In genomic region chr1:83704350-83704749, GRCh38 we compare ENCODE assay signal across 18 cellular contexts.
"Had no signal": no experiment of that assay in that cellular context is flagged by ENCODE, and none has a peak within 500 bp of the region (broad histone marks: within the 10 kb centered on the region; RNA-seq: fewer than 3 reads in every experiment).

No MANE protein-coding gene starts in this region.

- H3K4me3 Mint-ChIP-seq: naive thymus-derived CD8-positive, alpha-beta T cell had no signal

- DNase-seq: activated CD4-positive, alpha-beta T cell treated with anti-CD3 and anti-CD28 coated beads, Interleukin-2, amount 50 U/mL, for 4 hours; activated effector memory CD4-positive, alpha-beta T cell treated with Interleukin-2 at 50 U/mL for 16 hours; activated naive CD4-positive, alpha-beta T cell treated with anti-CD3 and anti-CD28 coated beads, Interleukin-2, amount 50 U/mL, for 16 hours; activated T-cell treated with anti-CD3 and anti-CD28 coated beads, Interleukin-2, amount 50 U/mL, for 1 hour; erythroblast; gastrocnemius medialis; heart left ventricle; islet precursor cell; mucosa of descending colon; naive thymus-derived CD8-positive, alpha-beta T cell; nucleus accumbens; posterior cingulate gyrus; right cardiac atrium; stimulated activated CD4-positive, alpha-beta T cell treated with anti-CD3 and anti-CD28 coated beads, Interleukin-4, amount 100 ng/mL, for 24 hours; stimulated activated naive CD4-positive, alpha-beta T cell treated with Interleukin-2 at 50 U/mL for 16 hours; upper lobe of left lung had no signal

- H3K27me3 Mint-ChIP-seq: naive thymus-derived CD8-positive, alpha-beta T cell had no signal

- H3K27ac ChIP-seq: gastrocnemius medialis, heart left ventricle, skin epidermis, upper lobe of left lung had no signal

- H3K36me3 ChIP-seq: gastrocnemius medialis, heart left ventricle, upper lobe of left lung had no signal

- H3K9me3 ChIP-seq: gastrocnemius medialis, mucosa of descending colon, upper lobe of left lung had no signal

- H3K4me3 ChIP-seq: gastrocnemius medialis, heart left ventricle, mucosa of descending colon, skin epidermis, upper lobe of left lung had no signal

- H3K27me3 ChIP-seq: gastrocnemius medialis, heart left ventricle, upper lobe of left lung had no signal

- H3K4me1 ChIP-seq: gastrocnemius medialis, heart left ventricle, upper lobe of left lung had no signal

- ATAC-seq: activated CD4-positive, CD25-positive, alpha-beta regulatory T cell treated with anti-CD3 and anti-CD28 coated beads, Interleukin-2, amount 50 U/mL, for 24 hours; gastrocnemius medialis; heart left ventricle; mucosa of descending colon; naive thymus-derived CD8-positive, alpha-beta T cell; right cardiac atrium had no signal
